ENCODE assay signal across 24 cellular contexts in the genomic region with DNA sequence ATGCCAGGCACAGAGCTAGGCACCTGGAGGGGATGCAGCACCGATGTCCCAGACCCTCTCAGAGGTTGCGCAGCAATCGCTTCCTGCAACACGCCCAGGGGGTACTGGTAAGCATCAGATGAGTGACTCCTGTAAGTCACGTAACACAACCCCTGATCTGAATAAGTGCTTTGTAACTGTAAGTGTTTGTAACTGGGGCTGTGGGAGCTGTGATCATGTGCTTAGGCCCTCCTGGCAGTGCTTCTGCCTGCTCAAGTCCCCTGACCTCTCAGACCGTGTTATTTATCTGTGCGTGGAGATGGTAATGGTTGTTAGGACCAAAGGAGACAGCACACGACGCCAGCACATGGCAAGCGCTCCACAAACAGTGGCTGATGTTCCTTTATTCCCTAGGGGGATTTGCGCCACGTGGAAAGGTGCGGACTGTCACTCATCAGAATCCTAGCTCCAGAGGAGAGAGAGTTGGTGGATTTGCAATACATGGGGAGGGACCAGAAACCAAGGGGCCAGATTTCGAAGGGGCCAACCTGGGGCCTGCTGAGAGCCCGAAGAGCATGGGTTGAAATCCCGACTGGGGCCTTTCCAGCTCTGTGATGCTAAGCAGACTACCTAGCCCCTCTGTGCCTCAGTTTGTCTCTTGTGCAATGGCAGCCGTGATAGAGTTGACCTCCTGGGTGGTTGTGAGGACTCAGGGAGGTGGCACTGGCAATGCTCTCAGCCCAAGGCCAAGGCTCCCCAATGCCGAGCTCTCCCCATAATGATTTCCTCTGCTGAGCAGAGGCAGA.
"Had no signal": no experiment of that assay in that cellular context is flagged by ENCODE, and none has a peak within 500 bp of the region (broad histone marks: within the 10 kb centered on the region; RNA-seq: fewer than 3 reads in every experiment).

No MANE protein-coding gene starts in this region.

- H3K9me3 Mint-ChIP-seq: activated B cell treated with CpG ODN at 0.5 μM for 24 hours; activated CD4-positive, alpha-beta T cell treated with anti-CD3 and anti-CD28 coated beads, Interleukin-2, amount 10 ng/mL, durations not matched to agents 24 days and 14 days; activated naive CD4-positive, alpha-beta T cell treated with anti-CD3 and anti-CD28 coated beads, Interleukin-2, amount 10 ng/mL, durations not matched to agents 7 days and 5 days; activated naive CD8-positive, alpha-beta T cell treated with anti-CD3 and anti-CD28 coated beads for 36 hours; activated T-helper 17 cell treated with anti-CD3 and anti-CD28 coated beads, Interleukin-2, amount 50 U/mL, for 72 hours; T-helper 1 cell treated with Interleukin-12 subunit alpha and Interleukin-12 subunit beta and Interleukin-4 antibody, amounts not matched to agents 30 μg/mL and 1 μg/mL, for 36 hours had no signal

- H3K36me3 Mint-ChIP-seq: activated naive CD4-positive, alpha-beta T cell treated with anti-CD3 and anti-CD28 coated beads, Interleukin-2, amount 10 ng/mL, durations not matched to agents 7 days and 5 days; activated naive CD8-positive, alpha-beta T cell treated with anti-CD3 and anti-CD28 coated beads for 36 hours had no signal

- ATAC-seq: activated T-helper 17 cell treated with anti-CD3 and anti-CD28 coated beads, Interleukin-2, amount 50 U/mL, for 72 hours; Panc1 had no signal

- H3K27ac ChIP-seq: brain microvascular endothelial cell, SJSA1 had no signal

- H3K9me3 ChIP-seq: SJSA1 had no signal

- DNase-seq: activated B cell treated with CpG ODN at 0.5 μM for 24 hours; activated CD4-positive, alpha-beta T cell treated with anti-CD3 and anti-CD28 coated beads for 1 hour; activated CD4-positive, alpha-beta T cell treated with anti-CD3 and anti-CD28 coated beads, Interleukin-2, amount 10 ng/mL, durations not matched to agents 24 days and 14 days; activated CD4-positive, alpha-beta T cell treated with anti-CD3 and anti-CD28 coated beads, Interleukin-2, amount 50 U/mL, for 48 hours; activated gamma-delta T cell; activated naive CD4-positive, alpha-beta T cell treated with anti-CD3 and anti-CD28 coated beads, Interleukin-2, amount 10 ng/mL, durations not matched to agents 7 days and 5 days; activated naive CD8-positive, alpha-beta T cell treated with anti-CD3 and anti-CD28 coated beads for 36 hours; activated T-cell treated with anti-CD3 and anti-CD28 coated beads for 4 hours; activated T-cell treated with anti-CD3 and anti-CD28 coated beads, Interleukin-2, amount 50 U/mL, for 48 hours; brain microvascular endothelial cell; cerebellar nuclear complex; KG1; NCI-H1092; NCI-H1930; NCI-H345; NCI-H510A; NK-92 treated with Interleukin-12 subunit alpha and Interleukin-12 subunit beta, amount 100 ng/mL, for 24 hours; OCI-M1; RPMI8226; SHP77 had no signal

- H3K4me3 Mint-ChIP-seq: activated B cell treated with CpG ODN at 0.5 μM for 24 hours; activated CD4-positive, alpha-beta T cell treated with anti-CD3 and anti-CD28 coated beads, Interleukin-2, amount 10 ng/mL, durations not matched to agents 24 days and 14 days; activated naive CD4-positive, alpha-beta T cell treated with anti-CD3 and anti-CD28 coated beads, Interleukin-2, amount 10 ng/mL, durations not matched to agents 7 days and 5 days; activated naive CD8-positive, alpha-beta T cell treated with anti-CD3 and anti-CD28 coated beads for 36 hours; activated T-helper 17 cell treated with anti-CD3 and anti-CD28 coated beads, Interleukin-2, amount 50 U/mL, for 72 hours; T-helper 1 cell treated with Interleukin-12 subunit alpha and Interleukin-12 subunit beta and Interleukin-4 antibody, amounts not matched to agents 30 μg/mL and 1 μg/mL, for 36 hours had no signal

- H3K4me1 ChIP-seq: SJSA1 had no signal

- H3K36me3 ChIP-seq: brain microvascular endothelial cell, SJSA1 had no signal

- H3K27ac Mint-ChIP-seq: activated B cell treated with CpG ODN at 0.5 μM for 24 hours; activated CD4-positive, alpha-beta T cell treated with anti-CD3 and anti-CD28 coated beads, Interleukin-2, amount 10 ng/mL, durations not matched to agents 24 days and 14 days; activated naive CD4-positive, alpha-beta T cell treated with anti-CD3 and anti-CD28 coated beads, Interleukin-2, amount 10 ng/mL, durations not matched to agents 7 days and 5 days; activated naive CD8-positive, alpha-beta T cell treated with anti-CD3 and anti-CD28 coated beads for 36 hours; activated T-helper 17 cell treated with anti-CD3 and anti-CD28 coated beads, Interleukin-2, amount 50 U/mL, for 72 hours; T-helper 1 cell treated with Interleukin-12 subunit alpha and Interleukin-12 subunit beta and Interleukin-4 antibody, amounts not matched to agents 30 μg/mL and 1 μg/mL, for 36 hours had no signal

- H3K4me3 ChIP-seq: SJSA1 had no signal

- H3K4me1 Mint-ChIP-seq: activated B cell treated with CpG ODN at 0.5 μM for 24 hours; activated CD4-positive, alpha-beta T cell treated with anti-CD3 and anti-CD28 coated beads, Interleukin-2, amount 10 ng/mL, durations not matched to agents 24 days and 14 days; activated naive CD4-positive, alpha-beta T cell treated with anti-CD3 and anti-CD28 coated beads, Interleukin-2, amount 10 ng/mL, durations not matched to agents 7 days and 5 days; activated T-helper 17 cell treated with anti-CD3 and anti-CD28 coated beads, Interleukin-2, amount 50 U/mL, for 72 hours had no signal
